Comparison of ENCODE assay signal across 10 cellular contexts in genomic region chr7:32070406-32071360, GRCh38. TPM values are rescaled to one million over a fixed set of nuclear protein-coding genes. Genes with fewer than 3 reads are reported as not detected.
DNase-seq lines count a peak whose midpoint lies in the region; ATAC-seq and TF ChIP-seq lines count a peak whose summit lies in the region.
"Had no signal": no experiment of that assay in that cellular context is flagged by ENCODE, and none has a peak within 500 bp of the region (broad histone marks: within the 10 kb centered on the region; RNA-seq: fewer than 3 reads in every experiment).

Gene PDE1C (minus strand): TSS chr7:32070407.

- H3K27ac ChIP-seq in mammary epithelial cell (ENCODE audit: insufficient read depth, low read depth, low read length) (peak within 1 kb of the TSS; percentile 73), smooth muscle cell (ENCODE audit: low read depth) (no peak within 1 kb of the TSS)

- H3K4me1 Mint-ChIP-seq in stimulated activated naive CD8-positive, alpha-beta T cell treated with anti-CD3 and anti-CD28 coated beads, Interleukin-15, amount 100 ng/mL, for 72 hours, result no peaks in the 10 kb centered on the region
- H3K4me1 Mint-ChIP-seq: activated naive CD4-positive, alpha-beta T cell treated with anti-CD3 and anti-CD28 coated beads, Interleukin-2, amount 50 U/mL, for 24 hours had no signal

- H3K79me2 ChIP-seq in mammary epithelial cell (ENCODE audit: insufficient read depth, low read length) (peaks cover 65% of the 10 kb centered on the region), smooth muscle cell (ENCODE audit: low read depth) (no peaks in the 10 kb centered on the region)

- DNase-seq in H7, result peak; percentile 87
- DNase-seq in mammary epithelial cell, result peak; percentile 42
- peak; percentile 57 for DNase-seq in islet precursor cell
- DNase-seq in smooth muscle cell (lab: John Stamatoyannopoulos, UW; ENCODE audit: unreplicated experiment), result no peak
- no peak for DNase-seq in NCI-H82 treated with DMSO at 0.1 percent for 48 hours (lab: John Stamatoyannopoulos, UW; ENCODE audit: unreplicated experiment)
- no peak for DNase-seq in stimulated activated naive CD8-positive, alpha-beta T cell treated with anti-CD3 and anti-CD28 coated beads, Interleukin-15, amount 100 ng/mL, for 72 hours
- DNase-seq: NCI-H2029 treated with DMSO at 0.1 percent for 48 hours had no signal

- BruUV-seq in mammary epithelial cell (replicated peaks; lab: Mats Ljungman, UMichigan), result no TSS peak

- peaks cover 31% of the 10 kb centered on the region for H3K27me3 Mint-ChIP-seq in stimulated activated naive CD8-positive, alpha-beta T cell treated with anti-CD3 and anti-CD28 coated beads, Interleukin-15, amount 100 ng/mL, for 72 hours

- peaks cover 0 to 4% of the 10 kb centered on the region in 2 donors for H3K9me3 Mint-ChIP-seq in stimulated activated naive CD8-positive, alpha-beta T cell treated with anti-CD3 and anti-CD28 coated beads, Interleukin-15, amount 100 ng/mL, for 72 hours
- H3K9me3 Mint-ChIP-seq: activated naive CD4-positive, alpha-beta T cell treated with anti-CD3 and anti-CD28 coated beads, Interleukin-2, amount 50 U/mL, for 24 hours had no signal

- CTCF ChIA-PET in mammary epithelial cell (lab: Charles Lee; ENCODE audit: low non-redundant PET), result interaction anchor here (0.6 kb wide), 1 partner anchor 95 kb away, joined by 6 read pairs; no protein-coding TSS in a partner anchor

- peaks cover 20% of the 10 kb centered on the region for H3K4me1 ChIP-seq in mammary epithelial cell (ENCODE audit: insufficient read depth, low read length)
- no peaks in the 10 kb centered on the region for H3K4me1 ChIP-seq in smooth muscle cell (ENCODE audit: low read depth)

- in situ Hi-C loops in mammary epithelial cell (cut with MboI; ENCODE audit: low sequenced_read_pairs in 2 of 2), result loop anchor here in 1 of 2 donors (10.0 kb wide), 1 partner anchor 94 kb away; no protein-coding TSS in a partner anchor

- H3K4me3 ChIP-seq in H7 (ENCODE audit: insufficient read depth, low read depth, low read length) (peak within 1 kb of the TSS; percentile 53), mammary epithelial cell (replicated peaks in 1 of 3; ENCODE audit: insufficient read depth in 1 of 3, low read depth in 2 of 3, low read length in 3 of 3) (peak within 1 kb of the TSS; percentile 69 to 90 (median 74)), smooth muscle cell (peak within 1 kb of the TSS; percentile 55)

- intact Hi-C loops in mammary epithelial cell (cut with micrococcal nuclease), result loop anchor here (1.0 kb wide), 1 partner anchor 94 kb away; no protein-coding TSS in a partner anchor

- no peaks in the 10 kb centered on the region for H3K9me3 ChIP-seq in mammary epithelial cell (replicated peaks; ENCODE audit: insufficient read depth, low read length)
- H3K9me3 ChIP-seq in smooth muscle cell (replicated peaks; ENCODE audit: low read depth), result no peaks in the 10 kb centered on the region

- H3K36me3 ChIP-seq in H7 (replicated peaks; ENCODE audit: control insufficient read depth, insufficient read depth, low read length) (no peaks in the 10 kb centered on the region), mammary epithelial cell (ENCODE audit: insufficient read depth, low read length) (no peaks in the 10 kb centered on the region), smooth muscle cell (ENCODE audit: low read depth) (no peaks in the 10 kb centered on the region)

- no peaks in the 10 kb centered on the region for H3F3A ChIP-seq in smooth muscle cell (ENCODE audit: low read depth)

- TF ChIP-seq CTCF in mammary epithelial cell (conservative IDR thresholded peaks at IDR 0.05 in 1 of 2, IDR thresholded peaks at IDR 0.05 in 1 of 2; ENCODE audit: extremely low read depth in 1 of 2, insufficient read depth in 1 of 2, low read depth in 1 of 2, low read length in 2 of 2), result no peak
- TF ChIP-seq CTCF in smooth muscle cell (IDR thresholded peaks at IDR 0.05; ENCODE audit: borderline replicate concordance, insufficient read depth, poor library complexity, severe bottlenecking), result no peak

- WGBS in mammary epithelial cell (ENCODE audit: low coverage, missing lambda C conversion rate), result under 1% methylated on average over 27 of the region's 88 CpGs
- WGBS in smooth muscle cell (ENCODE audit: low lambda C conversion rate), result 1% methylated on average over 68 of the region's 88 CpGs

- peak within 1 kb of the TSS; percentile 95 for H2AFZ ChIP-seq in mammary epithelial cell (ENCODE audit: low read depth, low read length)
- H2AFZ ChIP-seq in smooth muscle cell (ENCODE audit: low read depth), result peak within 1 kb of the TSS; percentile 85

- no peak within 1 kb of the TSS for H3K4me3 Mint-ChIP-seq in stimulated activated naive CD8-positive, alpha-beta T cell treated with anti-CD3 and anti-CD28 coated beads, Interleukin-15, amount 100 ng/mL, for 72 hours
- H3K4me3 Mint-ChIP-seq: activated naive CD4-positive, alpha-beta T cell treated with anti-CD3 and anti-CD28 coated beads, Interleukin-2, amount 50 U/mL, for 24 hours had no signal

- no peak within 1 kb of the TSS for H3K27ac Mint-ChIP-seq in stimulated activated naive CD8-positive, alpha-beta T cell treated with anti-CD3 and anti-CD28 coated beads, Interleukin-15, amount 100 ng/mL, for 72 hours
- H3K27ac Mint-ChIP-seq: activated naive CD4-positive, alpha-beta T cell treated with anti-CD3 and anti-CD28 coated beads, Interleukin-2, amount 50 U/mL, for 24 hours had no signal

- ATAC-seq in stimulated activated naive CD8-positive, alpha-beta T cell treated with anti-CD3 and anti-CD28 coated beads, Interleukin-15, amount 100 ng/mL, for 72 hours, result no peak
- ATAC-seq in GM18907 (IDR thresholded peaks at IDR 0.05; ENCODE audit: unreplicated experiment), result no peak
- ATAC-seq in GM21825 (IDR thresholded peaks at IDR 0.05; ENCODE audit: unreplicated experiment), result no peak

- peaks cover 77% of the 10 kb centered on the region for H3K27me3 ChIP-seq in H7 (ENCODE audit: control insufficient read depth, insufficient read depth, low read length)
- no peaks in the 10 kb centered on the region for H3K27me3 ChIP-seq in mammary epithelial cell (ENCODE audit: insufficient read depth, low read length)
- peaks cover 100% of the 10 kb centered on the region for H3K27me3 ChIP-seq in smooth muscle cell (ENCODE audit: low read depth)

- dilution Hi-C loops in mammary epithelial cell (cut with HindIII; ENCODE audit: low sequenced_read_pairs), result loop anchor here (10.0 kb wide), 1 partner anchor 94 kb away; no protein-coding TSS in a partner anchor

- H4K20me1 ChIP-seq in mammary epithelial cell (ENCODE audit: insufficient read depth, low read length) (no peaks in the 10 kb centered on the region), smooth muscle cell (ENCODE audit: low read depth) (no peaks in the 10 kb centered on the region)

- H3K9ac ChIP-seq in mammary epithelial cell (ENCODE audit: insufficient read depth, low read length) (peak within 1 kb of the TSS; percentile 64), smooth muscle cell (ENCODE audit: low read depth) (no peak within 1 kb of the TSS)

- H3K4me2 ChIP-seq in mammary epithelial cell (ENCODE audit: insufficient read depth, low read depth, low read length) (peak within 1 kb of the TSS; percentile 83), smooth muscle cell (peak within 1 kb of the TSS; percentile 93)

RNA-seq across cellular contexts. Expression of gene PDE1C, which starts in this region (rescaled TPM):
- total RNA-seq in H7 (2014; rRNA removed; shearing (Covaris generic)), result 0.14 and 0.52 TPM in 2 replicates
- 100 to 1,000 TPM in 1 of 2 donors, 10 to 100 TPM in 1; 35.8 to 109 TPM for total RNA-seq in mammary epithelial cell
- 8.0 TPM for polyA plus RNA-seq in mammary epithelial cell
- 112 TPM for polyA minus RNA-seq in mammary epithelial cell
- total RNA-seq in smooth muscle cell, result 2.7 and 6.9 TPM in 2 replicates
- 0.48 and 1.2 TPM in 2 replicates for polyA plus RNA-seq in smooth muscle cell

Comparison
In these comparisons a context has a peak if more than half of its experiments do, and no peak if none do; other contexts are left out.
1. Peak in DNase-seq and H3K4me3 ChIP-seq in H7; RNA of the gene not detected or under 1 TPM.
2. DNase-seq: peak in mammary epithelial cell (single experiment) and islet precursor cell (single experiment); none in smooth muscle cell (single experiment), NCI-H82 treated with DMSO at 0.1 percent for 48 hours (single experiment) and stimulated activated naive CD8-positive, alpha-beta T cell treated with anti-CD3 and anti-CD28 coated beads, Interleukin-15, amount 100 ng/mL, for 72 hours (0 of 2).
3. Peak in every context shown above with its lines, with median percentiles within 50 percentile points of each other: H3K4me3 ChIP-seq.